8 cellular contexts compared by ENCODE assay signal in the genomic region with DNA sequence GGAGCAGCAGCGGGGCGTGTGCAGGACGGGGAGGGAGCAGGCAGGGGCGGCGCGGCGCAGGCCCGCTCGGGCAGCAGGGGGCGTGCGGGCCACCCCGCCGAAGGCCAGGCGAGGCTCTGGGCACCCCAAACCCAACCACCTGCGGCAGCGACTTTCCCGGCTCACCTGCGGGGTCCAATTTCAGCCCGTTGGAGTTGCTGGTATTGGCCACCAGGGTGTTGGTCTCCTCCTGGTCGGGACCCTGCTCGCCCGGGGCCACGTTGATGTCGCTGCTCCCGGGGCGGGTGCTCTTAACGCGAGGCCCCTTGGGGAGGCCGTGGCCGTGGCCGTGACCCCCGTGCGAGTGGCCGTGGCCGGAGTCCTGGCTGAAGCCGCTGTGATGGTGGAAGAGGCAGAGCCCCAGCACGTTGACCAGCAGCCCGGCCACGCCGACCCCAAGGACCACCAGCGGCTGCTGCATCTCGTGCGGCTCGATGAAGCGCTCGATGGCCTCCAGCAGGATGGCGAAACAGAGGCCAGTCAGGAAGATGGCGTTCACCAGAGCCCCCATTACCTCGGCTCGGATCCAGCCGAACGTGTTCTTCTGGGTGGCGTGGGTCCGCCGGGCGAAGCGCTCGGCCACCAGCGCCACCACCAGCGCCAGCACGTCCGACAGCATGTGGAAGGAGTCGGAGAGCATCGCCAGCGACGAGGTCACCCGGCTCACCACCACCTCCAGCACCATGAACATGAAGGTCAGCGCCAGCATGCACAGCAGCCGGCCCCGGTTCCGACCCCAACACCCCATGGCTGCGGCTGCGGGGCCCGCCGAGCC. TPM values are rescaled to one million over a fixed set of nuclear protein-coding genes. Genes with fewer than 3 reads are reported as not detected.
DNase-seq lines count a peak whose midpoint lies in the region; ATAC-seq and TF ChIP-seq lines count a peak whose summit lies in the region.

No MANE protein-coding gene starts in this region.

- H3K36me3 ChIP-seq in adrenal gland (replicated peaks in 1 of 2), result peaks cover 0 to 4% of the 10 kb centered on the region in 2 donors
- no peaks in the 10 kb centered on the region for H3K36me3 ChIP-seq in uterus

- WGBS in adrenal gland, 4 donors, result 0 to 1% (median 0%) methylated on average over 7 to 75 of the region's 75 CpGs; no CpG with 5 or more reads in 1 of the 4 donors

- TF ChIP-seq POLR2A in adrenal gland (IDR thresholded peaks at IDR 0.05), result peak in 1 of 2 donors; percentile 47
- peak in 1 of 2 donors; percentile 29 for TF ChIP-seq POLR2A in uterus (IDR thresholded peaks at IDR 0.05)

- H3K4me1 ChIP-seq in adrenal gland (replicated peaks in 1 of 2) (peaks cover 38 to 55% of the 10 kb centered on the region in 2 donors), uterus (no peaks in the 10 kb centered on the region)

- H3K9me3 ChIP-seq in adrenal gland (replicated peaks in 1 of 3), result no peaks in the 10 kb centered on the region
- no peaks in the 10 kb centered on the region for H3K9me3 ChIP-seq in uterus

- ATAC-seq in GM21825 (IDR thresholded peaks at IDR 0.05; ENCODE audit: unreplicated experiment) (peak; percentile 48), left ventricle myocardium superior (peak; percentile 74)

- intact Hi-C loops in adrenal gland (cut with DNase I) (loop anchor here in 1 of 2 donors (2.0 to 5.0 kb wide), 2 partner anchors 61 to 77 kb away; no protein-coding TSS in a partner anchor), left ventricle myocardium superior (cut with micrococcal nuclease) (loop anchor here (5.0 kb wide), 1 partner anchor 69 kb away; no protein-coding TSS in a partner anchor), uterus (cut with DNase I; ENCODE audit: low total_unique reads) (loop anchor here (10.0 kb wide), 1 partner anchor 77 kb away; no protein-coding TSS in a partner anchor)

- TF ChIP-seq CTCF in LNCAP (IDR thresholded peaks at IDR 0.05) (peak; percentile 95), adrenal gland (IDR thresholded peaks at IDR 0.05) (peak; percentile 44 to 86 (median 73)), uterus (IDR thresholded peaks at IDR 0.05) (peak; percentile 64 to 96 (median 86))

- peak; percentile 56 for DNase-seq in GDM1 (lab: John Stamatoyannopoulos, UW)
- DNase-seq in T follicular helper cell (ENCODE audit: low read depth), result peak; percentile 63
- DNase-seq in adrenal gland, result peak; percentile 64 to 80 (median 72)
- peak; percentile 89 for DNase-seq in left ventricle myocardium superior
- peak; percentile 56 for DNase-seq in putamen (ENCODE audit: low spot score)
- DNase-seq in uterus, result peak; percentile 57 to 69

- H3K27ac ChIP-seq in adrenal gland (peak overlapping the region; percentile 71 to 95 (median 94)), uterus (peak overlapping the region; percentile 96 to 98)

- H3K27me3 ChIP-seq in adrenal gland (no peaks in the 10 kb centered on the region), uterus (no peaks in the 10 kb centered on the region)

- H3K4me3 ChIP-seq in adrenal gland (peak overlapping the region; percentile 97 to 98 (median 97)), uterus (peak overlapping the region; percentile 60 to 97)

RNA-seq across cellular contexts. Expression of gene SLC30A1, which starts 0.9 kb away (rescaled TPM):
- 10 to 100 TPM; 22.1 to 82.6 (median 48.6) TPM for total RNA-seq in adrenal gland
- polyA plus RNA-seq in adrenal gland, result 10 to 100 TPM in 1 of 3 donors, 1 to 10 TPM in 2; 4.6 to 49.6 (median 6.4) TPM
- 11.5 TPM for total RNA-seq in left ventricle myocardium superior
- total RNA-seq in uterus, result 10 to 100 TPM; 12.8 to 44.7 (median 19.1) TPM

Comparison
In these comparisons a context has a peak if more than half of its experiments do, and no peak if none do; other contexts are left out.
1. Peak in every context shown above with its lines: DNase-seq, ATAC-seq, H3K4me3 ChIP-seq and H3K27ac ChIP-seq.